ENCODE assay signal across 22 cellular contexts in the genomic region with DNA sequence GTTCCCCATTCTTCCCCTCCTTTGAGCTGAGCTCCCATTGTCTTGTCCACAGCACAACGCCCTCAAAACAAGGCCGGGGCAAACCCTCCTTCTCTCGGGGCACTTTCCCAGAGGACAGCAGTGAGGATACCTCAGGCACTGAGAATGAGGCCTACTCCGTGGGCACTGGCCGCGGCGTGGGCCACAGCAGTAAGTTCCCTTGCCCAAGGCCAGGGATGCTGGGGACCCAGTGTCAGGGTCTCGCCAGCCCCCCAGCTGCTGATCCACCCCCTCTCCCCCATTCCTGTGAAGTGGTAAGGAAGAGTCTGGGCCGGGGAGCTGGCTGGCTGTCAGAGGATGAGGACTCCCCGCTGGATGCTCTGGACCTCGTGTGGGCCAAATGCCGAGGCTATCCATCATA. TPM values are rescaled to one million over a fixed set of nuclear protein-coding genes. Genes with fewer than 3 reads are reported as not detected.
DNase-seq lines count a peak whose midpoint lies in the region; ATAC-seq, FAIRE-seq and TF ChIP-seq lines count a peak whose summit lies in the region.
"Had no signal": no experiment of that assay in that cellular context is flagged by ENCODE, and none has a peak within 500 bp of the region (broad histone marks: within the 10 kb centered on the region; RNA-seq: fewer than 3 reads in every experiment).

No MANE protein-coding gene starts in this region.

- no peaks in the 10 kb centered on the region for H3K4me1 ChIP-seq in GM12878 (ENCODE audit: control insufficient read depth, insufficient read depth, low read length)
- H3K4me1 ChIP-seq: BE2C had no signal

- TF ChIP-seq CTCF in GM12878 (IDR thresholded peaks at IDR 0.05 in 2 of 3, conservative IDR thresholded peaks at IDR 0.05 in 1 of 3; ENCODE audit: control insufficient read depth in 2 of 3, extremely low read depth in 1 of 3, insufficient read depth in 1 of 3, low read depth in 3 of 3, low read length in 3 of 3) = no peak
- no peak for TF ChIP-seq CTCF in neural crest cell (conservative IDR thresholded peaks at IDR 0.05)

- peaks cover 16% of the 10 kb centered on the region for H3K4me1 Mint-ChIP-seq in neural crest cell

- H3K27ac ChIP-seq in GM12878 (ENCODE audit: control insufficient read depth, insufficient read depth) (no peak overlapping the region), substantia nigra (ENCODE audit: low read depth, low read length, poor library complexity, severe bottlenecking) (no peak overlapping the region)

- no peak overlapping the region for H3K4me3 Mint-ChIP-seq in neural crest cell
- H3K4me3 Mint-ChIP-seq: CD14-positive monocyte; CD8-positive, alpha-beta T cell; H9 had no signal

- in situ Hi-C loops in GM12878 (cut with MboI) = no loop called here

- H3K27me3 Mint-ChIP-seq in neural crest cell (ENCODE audit: low read depth) = peaks cover 4% of the 10 kb centered on the region

- H3K9me3 ChIP-seq in GM12878 (replicated peaks; ENCODE audit: control insufficient read depth, insufficient read depth, low read length) = no peaks in the 10 kb centered on the region
- H3K9me3 ChIP-seq: BE2C had no signal

- CTCF ChIA-PET in GM12878 (lab: Yijun Ruan, JAX) = no interaction called here

- 91% methylated on average over 12 of the region's 12 CpGs for WGBS in GM12878 (ENCODE audit: insufficient coverage, insufficient replicate concordance, low lambda C conversion rate, missing lambda C conversion rate)

- peak overlapping the region; percentile 21 to 44 for H3K27ac Mint-ChIP-seq in activated naive CD4-positive, alpha-beta T cell treated with anti-CD3 and anti-CD28 coated beads, Interleukin-2, amount 50 U/mL, for 72 hours
- H3K27ac Mint-ChIP-seq in neural crest cell (ENCODE audit: unreplicated experiment) = peak overlapping the region; percentile 19
- H3K27ac Mint-ChIP-seq: H9 had no signal

- peaks cover 5% of the 10 kb centered on the region for H3K79me2 ChIP-seq in GM12878 (ENCODE audit: control insufficient read depth, insufficient read depth, low read length)

- peaks cover 37 to 41% of the 10 kb centered on the region in 2 experiments for H3K36me3 ChIP-seq in GM12878 (ENCODE audit: control insufficient read depth in 2 of 2, insufficient read depth in 2 of 2, low read length in 1 of 2)

- H2AFZ ChIP-seq in GM12878 (ENCODE audit: control insufficient read depth, low read depth, low read length) = no peak overlapping the region

- SMC1A ChIA-PET in GM12878 (lab: Charles Lee; ENCODE audit: uncharacterized antibody, unreplicated experiment) = no interaction called here

- H4K20me1 ChIP-seq in GM12878 (ENCODE audit: control insufficient read depth, insufficient read depth) = no peaks in the 10 kb centered on the region

- DNase-seq in activated naive CD4-positive, alpha-beta T cell treated with anti-CD3 and anti-CD28 coated beads, Interleukin-2, amount 50 U/mL, for 72 hours (ENCODE audit: low spot score in 2 of 2) = no peak
- no peak for DNase-seq in activated naive CD4-positive, alpha-beta T cell treated with anti-CD3 and anti-CD28 coated beads, Interleukin-2, amount 50 U/mL, for 16 hours
- no peak for DNase-seq in GM12878 (ENCODE audit: low read depth, low spot score)
- no peak for DNase-seq in neural crest cell (ENCODE audit: low read depth, low spot score)
- no peak for DNase-seq in foreskin melanocyte
- no peak for DNase-seq in NCI-H1417 treated with DMSO at 0.1 percent for 48 hours (lab: John Stamatoyannopoulos, UW)
- no peak for DNase-seq in substantia nigra (lab: John Stamatoyannopoulos, UW)
- DNase-seq: ACHN; BE2C; Calu3; CD8-positive, alpha-beta T cell; DMS 273 treated with DMSO at 0.1 percent for 48 hours; DMS53; DND-41; EL; H9 had no signal

- H3K9me3 Mint-ChIP-seq in activated naive CD4-positive, alpha-beta T cell treated with anti-CD3 and anti-CD28 coated beads, Interleukin-2, amount 50 U/mL, for 72 hours = no peaks in the 10 kb centered on the region
- no peaks in the 10 kb centered on the region for H3K9me3 Mint-ChIP-seq in neural crest cell
- H3K9me3 Mint-ChIP-seq: CD14-positive monocyte; CD8-positive, alpha-beta T cell; H9 had no signal

- no peak for FAIRE-seq in GM12878 (lab: Jason Lieb, UNC)
- FAIRE-seq: A204.1, GM12891, GM19239, H1 had no signal

- TF ChIP-seq POLR2A in GM12878 (IDR thresholded peaks at IDR 0.05; ENCODE audit: low read depth, low read length) = 0 out of 2 replicates have a peak, but pooled peaks have one; percentile 8

- RAD21 ChIA-PET in GM12878 (lab: Charles Lee; ENCODE audit: unreplicated experiment) = no interaction called here

- H3K9ac ChIP-seq in GM12878 (ENCODE audit: control insufficient read depth, insufficient read depth, low read length) = no peak overlapping the region

- H3K27me3 ChIP-seq in GM12878 (replicated peaks in 1 of 2; ENCODE audit: control insufficient read depth in 2 of 2, insufficient read depth in 2 of 2, low read length in 1 of 2) = no peaks in the 10 kb centered on the region
- H3K27me3 ChIP-seq: BE2C had no signal

- POLR2A ChIA-PET in GM12878 (lab: Charles Lee) = no interaction called here

- no TSS peak for BruUV-seq in GM12878 (replicated peaks; lab: Mats Ljungman, UMichigan)

- intact Hi-C loops in GM12878 (cut with micrococcal nuclease; ENCODE audit: unreplicated experiment) = no loop called here

- TF ChIP-seq RAD21 in GM12878 (IDR thresholded peaks at IDR 0.05; ENCODE audit: insufficient read depth, low read depth, low read length) = no peak

- ATAC-seq in activated naive CD4-positive, alpha-beta T cell treated with anti-CD3 and anti-CD28 coated beads, Interleukin-2, amount 50 U/mL, for 72 hours = no peak
- no peak for ATAC-seq in GM12878
- ATAC-seq: CD8-positive, alpha-beta T cell had no signal

- TF ChIP-seq EP300 in GM12878 (IDR thresholded peaks at IDR 0.05; ENCODE audit: borderline replicate concordance in 1 of 2, control insufficient read depth in 1 of 2, low read depth in 2 of 2, low read length in 2 of 2) = no peak

- H3K4me3 ChIP-seq in GM12878 = no peak overlapping the region

- H3K36me3 Mint-ChIP-seq in activated naive CD4-positive, alpha-beta T cell treated with anti-CD3 and anti-CD28 coated beads, Interleukin-2, amount 50 U/mL, for 72 hours = peaks cover 15 to 18% of the 10 kb centered on the region in 2 donors
- peaks cover 4% of the 10 kb centered on the region for H3K36me3 Mint-ChIP-seq in neural crest cell (ENCODE audit: low read depth)

- no peak overlapping the region for H3K4me2 ChIP-seq in GM12878 (ENCODE audit: control insufficient read depth, insufficient read depth)

RNA-seq across cellular contexts. Expression of a gene that starts 4.2 kb away (rescaled TPM):
- 10 to 100 TPM; 34.8 to 58.0 TPM for total RNA-seq in activated naive CD4-positive, alpha-beta T cell treated with anti-CD3 and anti-CD28 coated beads, Interleukin-2, amount 50 U/mL, for 72 hours
- 41.7 and 49.6 TPM in 2 replicates for total RNA-seq in GM12878 (2013; cell fraction: nucleolus; rRNA removed)
- total RNA-seq in GM12878 (2014; rRNA removed) (32.0 and 32.1 TPM in 2 replicates), GM12878 (2014; rRNA removed; fragmentation: Illumina TruSeq; extraction: Trizol) (21.1 and 23.5 TPM in 2 replicates), GM12878 (2021) (24.3 TPM in 2 replicates), neural crest cell (38.6 and 39.8 TPM in 2 replicates)
- 5.8 TPM for polyA plus RNA-seq in GM12878 (2011; ENCODE audit: low read depth)
- polyA plus RNA-seq in GM12878 (2011; rRNA removed) (14.2 and 22.8 TPM in 2 replicates), GM12878 (2014; fragmentation: Illumina TruSeq; extraction: Trizol) (27.4 and 30.1 TPM in 2 replicates), GM12878 (2014; fragmentation: Nextera tagmentation; extraction: Ambion mirVana) (1 to 10 TPM; 4.8 to 6.9 TPM), GM12878 (2014; rRNA removed) (35.4 and 38.7 TPM in 2 replicates), GM12878 (2016; fragmentation: Nextera tagmentation; extraction: Ambion mirVana) (10 to 100 TPM; 35.6 to 38.8 TPM)
- 21.7 and 32.7 TPM in 2 replicates for polyA plus RNA-seq in GM12878 (2011; cell fraction: cytosol; rRNA removed)
- polyA plus RNA-seq in GM12878 (2011; cell fraction: nucleus; rRNA removed) = 29.9 and 35.3 TPM in 2 replicates
- polyA plus RNA-seq in GM12878 (2012) = 10.2 and 11.8 TPM in 2 replicates
- polyA minus RNA-seq in GM12878 (2011; rRNA and poly(A)+ RNA removed) = 45.5 and 72.0 TPM in 2 replicates
- polyA minus RNA-seq in GM12878 (2011; cell fraction: cytosol; rRNA and poly(A)+ RNA removed) = 16.0 and 21.1 TPM in 2 replicates
- 36.9 and 69.6 TPM in 2 replicates for polyA minus RNA-seq in GM12878 (2011; cell fraction: nucleus; rRNA and poly(A)+ RNA removed)

RNA-seq across cellular contexts. Expression of a gene that starts 14.0 kb away (rescaled TPM):
- 10 to 100 TPM; 24.3 to 37.0 TPM for total RNA-seq in activated naive CD4-positive, alpha-beta T cell treated with anti-CD3 and anti-CD28 coated beads, Interleukin-2, amount 50 U/mL, for 72 hours
- total RNA-seq in GM12878 (2013; cell fraction: nucleolus; rRNA removed) = 14.4 and 20.3 TPM in 2 replicates
- total RNA-seq in GM12878 (2014; rRNA removed) = 19.2 and 21.9 TPM in 2 replicates
- 11.1 and 13.6 TPM in 2 replicates for total RNA-seq in GM12878 (2014; rRNA removed; fragmentation: Illumina TruSeq; extraction: Trizol)
- total RNA-seq in GM12878 (2021) = 21.3 and 25.3 TPM in 2 replicates
- polyA plus RNA-seq in GM12878 (2011; ENCODE audit: low read depth) = 9.6 TPM
- polyA plus RNA-seq in GM12878 (2011; rRNA removed) = 3.9 and 9.0 TPM in 2 replicates
- 9.6 and 12.7 TPM in 2 replicates for polyA plus RNA-seq in GM12878 (2011; cell fraction: cytosol; rRNA removed)
- 34.9 and 45.0 TPM in 2 replicates for polyA plus RNA-seq in GM12878 (2011; cell fraction: nucleus; rRNA removed)
- polyA plus RNA-seq in GM12878 (2012) = 9.3 and 15.7 TPM in 2 replicates
- 6.4 and 13.6 TPM in 2 replicates for polyA plus RNA-seq in GM12878 (2014; fragmentation: Illumina TruSeq; extraction: Trizol)
- polyA plus RNA-seq in GM12878 (2014; fragmentation: Nextera tagmentation; extraction: Ambion mirVana) = 1 to 10 TPM; 1.2 to 1.4 TPM
- 18.6 and 20.7 TPM in 2 replicates for polyA plus RNA-seq in GM12878 (2014; rRNA removed)
- 10 to 100 TPM; 13.0 to 14.4 TPM for polyA plus RNA-seq in GM12878 (2016; fragmentation: Nextera tagmentation; extraction: Ambion mirVana)
- polyA minus RNA-seq in GM12878 (2011; rRNA and poly(A)+ RNA removed) = 8.1 and 12.0 TPM in 2 replicates
- 5.2 and 8.1 TPM in 2 replicates for polyA minus RNA-seq in GM12878 (2011; cell fraction: cytosol; rRNA and poly(A)+ RNA removed)
- polyA minus RNA-seq in GM12878 (2011; cell fraction: nucleus; rRNA and poly(A)+ RNA removed) = 9.6 and 19.1 TPM in 2 replicates
- total RNA-seq in neural crest cell = 36.9 and 39.2 TPM in 2 replicates

RNA-seq across cellular contexts. Expression of a gene that starts 24.2 kb away (rescaled TPM):
- total RNA-seq in activated naive CD4-positive, alpha-beta T cell treated with anti-CD3 and anti-CD28 coated beads, Interleukin-2, amount 50 U/mL, for 72 hours = 10 to 100 TPM; 23.8 to 45.1 TPM
- total RNA-seq in GM12878 (2013; cell fraction: nucleolus; rRNA removed) = not detected in 2 replicates
- 0.44 and 0.73 TPM in 2 replicates for total RNA-seq in GM12878 (2014; rRNA removed)
- 0.31 and 0.32 TPM in 2 replicates for total RNA-seq in GM12878 (2014; rRNA removed; fragmentation: Illumina TruSeq; extraction: Trizol)
- total RNA-seq in GM12878 (2021) = 0.61 and 0.64 TPM in 2 replicates
- 0.79 TPM for polyA plus RNA-seq in GM12878 (2011; ENCODE audit: low read depth)
- polyA plus RNA-seq in GM12878 (2011; rRNA removed) = 0.16 and 0.24 TPM in 2 replicates
- 0.48 and 0.67 TPM in 2 replicates for polyA plus RNA-seq in GM12878 (2011; cell fraction: cytosol; rRNA removed)
- 0.43 and 0.47 TPM in 2 replicates for polyA plus RNA-seq in GM12878 (2011; cell fraction: nucleus; rRNA removed)
- 1.0 and 1.6 TPM in 2 replicates for polyA plus RNA-seq in GM12878 (2012)
- polyA plus RNA-seq in GM12878 (2014; fragmentation: Illumina TruSeq; extraction: Trizol) = 0.28 TPM in 1 of 2 replicates, not detected in the other
- polyA plus RNA-seq in GM12878 (2014; fragmentation: Nextera tagmentation; extraction: Ambion mirVana) = not detected
- polyA plus RNA-seq in GM12878 (2014; rRNA removed) = 0.18 and 0.37 TPM in 2 replicates
- 1 to 10 TPM; 1.5 to 2.1 TPM for polyA plus RNA-seq in GM12878 (2016; fragmentation: Nextera tagmentation; extraction: Ambion mirVana)
- polyA minus RNA-seq in GM12878 (2011; rRNA and poly(A)+ RNA removed) = 0.37 and 0.67 TPM in 2 replicates
- not detected in 2 replicates for polyA minus RNA-seq in GM12878 (2011; cell fraction: cytosol; rRNA and poly(A)+ RNA removed)
- polyA minus RNA-seq in GM12878 (2011; cell fraction: nucleus; rRNA and poly(A)+ RNA removed) = 0.12 TPM in 1 of 2 replicates, not detected in the other
- 19.5 and 22.5 TPM in 2 replicates for total RNA-seq in neural crest cell
- total RNA-seq: CD8-positive, alpha-beta T cell; G401 had no signal

RNA-seq across cellular contexts. Expression of a gene that starts 41.9 kb away (rescaled TPM):
- total RNA-seq in activated naive CD4-positive, alpha-beta T cell treated with anti-CD3 and anti-CD28 coated beads, Interleukin-2, amount 50 U/mL, for 72 hours = under 1 TPM in 1 of 2 donors, not detected in 1; 0.11 TPM
- not detected in 2 replicates for total RNA-seq in GM12878 (2013; cell fraction: nucleolus; rRNA removed)
- not detected in 2 replicates for total RNA-seq in GM12878 (2014; rRNA removed)
- total RNA-seq in GM12878 (2014; rRNA removed; fragmentation: Illumina TruSeq; extraction: Trizol) = not detected in 2 replicates
- not detected in 2 replicates for total RNA-seq in GM12878 (2021)
- not detected for polyA plus RNA-seq in GM12878 (2011; ENCODE audit: low read depth)
- 0.05 TPM in 1 of 2 replicates, not detected in the other for polyA plus RNA-seq in GM12878 (2011; rRNA removed)
- 0.04 TPM in 1 of 2 replicates, not detected in the other for polyA plus RNA-seq in GM12878 (2011; cell fraction: cytosol; rRNA removed)
- 0.12 and 0.18 TPM in 2 replicates for polyA plus RNA-seq in GM12878 (2011; cell fraction: nucleus; rRNA removed)
- 0.09 TPM in 1 of 2 replicates, not detected in the other for polyA plus RNA-seq in GM12878 (2012)
- polyA plus RNA-seq in GM12878 (2014; fragmentation: Illumina TruSeq; extraction: Trizol) = not detected in 2 replicates
- under 1 TPM in 1 of 2 experiments, not detected in 1; 0.02 TPM for polyA plus RNA-seq in GM12878 (2014; fragmentation: Nextera tagmentation; extraction: Ambion mirVana)
- 0.12 TPM in 1 of 2 replicates, not detected in the other for polyA plus RNA-seq in GM12878 (2014; rRNA removed)
- not detected for polyA plus RNA-seq in GM12878 (2016; fragmentation: Nextera tagmentation; extraction: Ambion mirVana)
- polyA minus RNA-seq in GM12878 (2011; rRNA and poly(A)+ RNA removed) = not detected in 2 replicates
- not detected in 2 replicates for polyA minus RNA-seq in GM12878 (2011; cell fraction: cytosol; rRNA and poly(A)+ RNA removed)
- polyA minus RNA-seq in GM12878 (2011; cell fraction: nucleus; rRNA and poly(A)+ RNA removed) = 0.24 TPM in 1 of 2 replicates, not detected in the other
- total RNA-seq in neural crest cell = 0.48 and 1.3 TPM in 2 replicates
- total RNA-seq: Calu3 had no signal

RNA-seq across cellular contexts. Expression of a gene that starts 46.8 kb away (rescaled TPM):
- total RNA-seq in activated naive CD4-positive, alpha-beta T cell treated with anti-CD3 and anti-CD28 coated beads, Interleukin-2, amount 50 U/mL, for 72 hours = 10 to 100 TPM; 47.5 to 92.3 TPM
- total RNA-seq in GM12878 (2013; cell fraction: nucleolus; rRNA removed) = 15.3 and 16.4 TPM in 2 replicates
- total RNA-seq in GM12878 (2014; rRNA removed) (61.6 and 71.2 TPM in 2 replicates), GM12878 (2014; rRNA removed; fragmentation: Illumina TruSeq; extraction: Trizol) (38.2 and 41.2 TPM in 2 replicates), GM12878 (2021) (50.5 and 52.2 TPM in 2 replicates), neural crest cell (70.0 and 73.2 TPM in 2 replicates)
- 16.9 TPM for polyA plus RNA-seq in GM12878 (2011; ENCODE audit: low read depth)
- polyA plus RNA-seq in GM12878 (2011; rRNA removed) (19.6 and 33.6 TPM in 2 replicates), GM12878 (2014; fragmentation: Illumina TruSeq; extraction: Trizol) (26.0 and 49.8 TPM in 2 replicates), GM12878 (2014; fragmentation: Nextera tagmentation; extraction: Ambion mirVana) (1 to 10 TPM; 2.6 to 9.0 TPM), GM12878 (2014; rRNA removed) (55.7 and 63.4 TPM in 2 replicates), GM12878 (2016; fragmentation: Nextera tagmentation; extraction: Ambion mirVana) (10 to 100 TPM; 64.7 to 71.0 TPM)
- polyA plus RNA-seq in GM12878 (2011; cell fraction: cytosol; rRNA removed) = 50.5 and 55.8 TPM in 2 replicates
- 33.5 and 35.2 TPM in 2 replicates for polyA plus RNA-seq in GM12878 (2011; cell fraction: nucleus; rRNA removed)
- 31.8 and 35.6 TPM in 2 replicates for polyA plus RNA-seq in GM12878 (2012)
- polyA minus RNA-seq in GM12878 (2011; rRNA and poly(A)+ RNA removed) = 17.2 and 38.1 TPM in 2 replicates
- polyA minus RNA-seq in GM12878 (2011; cell fraction: cytosol; rRNA and poly(A)+ RNA removed) = 17.3 and 17.9 TPM in 2 replicates
- polyA minus RNA-seq in GM12878 (2011; cell fraction: nucleus; rRNA and poly(A)+ RNA removed) = 10.2 and 15.5 TPM in 2 replicates

Comparison
In these comparisons a context has a peak if more than half of its experiments do, and no peak if none do; other contexts are left out.
1. RNA of a gene that starts 24.2 kb away (total RNA-seq): 23.8 to 45.1 TPM in activated naive CD4-positive, alpha-beta T cell treated with anti-CD3 and anti-CD28 coated beads, Interleukin-2, amount 50 U/mL, for 72 hours and 19.5 to 22.5 TPM in neural crest cell; 0.31 to 0.73 TPM in GM12878; every median in the first group is over 10 times any median in the second.